Comparison of ENCODE assay signal across 2 cellular contexts in the genomic region with DNA sequence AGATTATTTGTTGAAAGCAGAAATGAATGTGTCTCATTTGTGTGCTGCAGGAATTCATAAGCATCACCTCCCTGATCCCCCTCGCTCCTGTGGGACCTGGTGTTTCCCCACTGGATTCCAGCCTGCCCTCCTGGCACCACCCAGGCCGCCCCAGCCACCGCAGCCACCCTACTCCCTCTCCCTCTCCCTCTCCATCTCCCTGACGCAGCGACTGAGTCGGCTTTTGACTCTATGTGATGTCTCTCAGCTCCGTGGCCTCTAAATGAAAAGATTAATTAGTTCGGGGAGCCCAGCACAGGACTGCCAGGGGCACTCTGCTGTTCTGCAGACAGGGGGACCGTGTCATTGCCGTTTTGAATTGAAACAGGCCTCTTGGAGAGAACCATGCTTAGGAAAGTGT.
TF ChIP-seq lines count a peak whose summit lies in the region.

No MANE protein-coding gene starts in this region.

TF ChIP-seq in SK-N-SH, 30 proteins besides CTCF, POLR2A, EP300 and RAD21 (continued from another document):
- TF ChIP-seq CHD2 (IDR thresholded peaks at IDR 0.05; ENCODE audit: low read length, partially characterized antibody) (no peak), RFX5 (IDR thresholded peaks at IDR 0.05; ENCODE audit: low read length) (no peak), FOSL2 (IDR thresholded peaks at IDR 0.05; ENCODE audit: borderline replicate concordance, low read depth) (no peak), NFIC (IDR thresholded peaks at IDR 0.05; ENCODE audit: borderline replicate concordance) (no peak), ELF1 (IDR thresholded peaks at IDR 0.05) (no peak), TCF12 (IDR thresholded peaks at IDR 0.05) (no peak), GABPA (IDR thresholded peaks at IDR 0.05; ENCODE audit: low read depth) (no peak), TEAD4 (IDR thresholded peaks at IDR 0.05; ENCODE audit: borderline replicate concordance, insufficient read depth) (no peak), RCOR1 (IDR thresholded peaks at IDR 0.05; ENCODE audit: low read length) (no peak), YY1 (IDR thresholded peaks at IDR 0.05; ENCODE audit: low read depth) (no peak), EZH2phosphoT487 (IDR thresholded peaks at IDR 0.05; ENCODE audit: borderline replicate concordance, low read depth) (no peak), NRF1 (IDR thresholded peaks at IDR 0.05; ENCODE audit: low read depth, low read length) (no peak), JUND (IDR thresholded peaks at IDR 0.05) (no peak), MXI1 (IDR thresholded peaks at IDR 0.05; ENCODE audit: low read depth, low read length) (no peak), FOXJ3 (CRISPR knock-in tag; IDR thresholded peaks at IDR 0.05) (no peak)
- TF ChIP-seq, protein P1, sequence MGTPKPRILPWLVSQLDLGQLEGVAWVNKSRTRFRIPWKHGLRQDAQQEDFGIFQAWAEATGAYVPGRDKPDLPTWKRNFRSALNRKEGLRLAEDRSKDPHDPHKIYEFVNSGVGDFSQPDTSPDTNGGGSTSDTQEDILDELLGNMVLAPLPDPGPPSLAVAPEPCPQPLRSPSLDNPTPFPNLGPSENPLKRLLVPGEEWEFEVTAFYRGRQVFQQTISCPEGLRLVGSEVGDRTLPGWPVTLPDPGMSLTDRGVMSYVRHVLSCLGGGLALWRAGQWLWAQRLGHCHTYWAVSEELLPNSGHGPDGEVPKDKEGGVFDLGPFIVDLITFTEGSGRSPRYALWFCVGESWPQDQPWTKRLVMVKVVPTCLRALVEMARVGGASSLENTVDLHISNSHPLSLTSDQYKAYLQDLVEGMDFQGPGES (IDR thresholded peaks at IDR 0.05; ENCODE audit: low read depth, low read length): no peak
- TF ChIP-seq, protein P2, sequence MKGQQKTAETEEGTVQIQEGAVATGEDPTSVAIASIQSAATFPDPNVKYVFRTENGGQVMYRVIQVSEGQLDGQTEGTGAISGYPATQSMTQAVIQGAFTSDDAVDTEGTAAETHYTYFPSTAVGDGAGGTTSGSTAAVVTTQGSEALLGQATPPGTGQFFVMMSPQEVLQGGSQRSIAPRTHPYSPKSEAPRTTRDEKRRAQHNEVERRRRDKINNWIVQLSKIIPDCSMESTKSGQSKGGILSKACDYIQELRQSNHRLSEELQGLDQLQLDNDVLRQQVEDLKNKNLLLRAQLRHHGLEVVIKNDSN (IDR thresholded peaks at IDR 0.05; ENCODE audit: borderline replicate concordance, low read depth): no peak
- TF ChIP-seq, protein P3, sequence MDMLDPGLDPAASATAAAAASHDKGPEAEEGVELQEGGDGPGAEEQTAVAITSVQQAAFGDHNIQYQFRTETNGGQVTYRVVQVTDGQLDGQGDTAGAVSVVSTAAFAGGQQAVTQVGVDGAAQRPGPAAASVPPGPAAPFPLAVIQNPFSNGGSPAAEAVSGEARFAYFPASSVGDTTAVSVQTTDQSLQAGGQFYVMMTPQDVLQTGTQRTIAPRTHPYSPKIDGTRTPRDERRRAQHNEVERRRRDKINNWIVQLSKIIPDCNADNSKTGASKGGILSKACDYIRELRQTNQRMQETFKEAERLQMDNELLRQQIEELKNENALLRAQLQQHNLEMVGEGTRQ (IDR thresholded peaks at IDR 0.05; ENCODE audit: borderline replicate concordance, low read depth, low read length): no peak

TF ChIP-seq in SK-N-SH treated with all-trans-retinoic acid at 6 μM for 48 hours, 23 proteins besides CTCF, POLR2A, EP300 and RAD21 (continued from another document):
- TF ChIP-seq, protein P4, sequence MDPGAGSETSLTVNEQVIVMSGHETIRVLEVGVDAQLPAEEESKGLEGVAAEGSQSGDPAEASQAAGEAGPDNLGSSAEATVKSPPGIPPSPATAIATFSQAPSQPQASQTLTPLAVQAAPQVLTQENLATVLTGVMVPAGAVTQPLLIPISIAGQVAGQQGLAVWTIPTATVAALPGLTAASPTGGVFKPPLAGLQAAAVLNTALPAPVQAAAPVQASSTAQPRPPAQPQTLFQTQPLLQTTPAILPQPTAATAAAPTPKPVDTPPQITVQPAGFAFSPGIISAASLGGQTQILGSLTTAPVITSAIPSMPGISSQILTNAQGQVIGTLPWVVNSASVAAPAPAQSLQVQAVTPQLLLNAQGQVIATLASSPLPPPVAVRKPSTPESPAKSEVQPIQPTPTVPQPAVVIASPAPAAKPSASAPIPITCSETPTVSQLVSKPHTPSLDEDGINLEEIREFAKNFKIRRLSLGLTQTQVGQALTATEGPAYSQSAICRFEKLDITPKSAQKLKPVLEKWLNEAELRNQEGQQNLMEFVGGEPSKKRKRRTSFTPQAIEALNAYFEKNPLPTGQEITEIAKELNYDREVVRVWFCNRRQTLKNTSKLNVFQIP (CRISPR knock-in tag; IDR thresholded peaks at IDR 0.05; ENCODE audit: borderline replicate concordance, low read depth): no peak
- TF ChIP-seq ESRRG (CRISPR knock-in tag; IDR thresholded peaks at IDR 0.05): no peak
- no peak for TF ChIP-seq ARNTL (CRISPR knock-in tag; IDR thresholded peaks at IDR 0.05; ENCODE audit: borderline replicate concordance, low read depth)
